ENCODE assay signal across 1 cellular context in genomic region chr9:37300620-37301368, GRCh38.
TF ChIP-seq lines count a peak whose summit lies in the region.

No MANE protein-coding gene starts in this region.

TF ChIP-seq in GM12878, 131 proteins besides CTCF, POLR2A, EP300 and RAD21 (continued from another document):
- TF ChIP-seq PRDM15 (CRISPR knock-in tag; IDR thresholded peaks at IDR 0.05) (0 out of 2 replicates have a peak, but pooled peaks have one; percentile 40), RFX5 (IDR thresholded peaks at IDR 0.05; ENCODE audit: low read depth, low read length) (no peak), POLR2AphosphoS5 (IDR thresholded peaks at IDR 0.05; ENCODE audit: low read length) (no peak), YBX1 (IDR thresholded peaks at IDR 0.05) (no peak), ATF2 (IDR thresholded peaks at IDR 0.05; ENCODE audit: low read length) (peak; percentile 66), SPI1 (IDR thresholded peaks at IDR 0.05; ENCODE audit: borderline replicate concordance, insufficient read depth, low read depth, low read length) (no peak), NFIC (IDR thresholded peaks at IDR 0.05; ENCODE audit: low read depth, low read length) (peak; percentile 70), FOS (IDR thresholded peaks at IDR 0.05; ENCODE audit: borderline replicate concordance, extremely low read depth, insufficient read length) (no peak), IKZF2 (IDR thresholded peaks at IDR 0.05) (peak; percentile 42 to 44; a peak in 2 of 4 replicates), NR2C1 (IDR thresholded peaks at IDR 0.05) (no peak), ATF3 (IDR thresholded peaks at IDR 0.05; ENCODE audit: borderline replicate concordance, extremely low read depth, low read depth, low read length) (no peak), KDM1A (IDR thresholded peaks at IDR 0.05; ENCODE audit: borderline replicate concordance) (no peak)
